ENCODE assay signal across 8 cellular contexts in genomic region chr1:151968058-151968457, GRCh38. TPM values are rescaled to one million over a fixed set of nuclear protein-coding genes. Genes with fewer than 3 reads are reported as not detected.
DNase-seq lines count a peak whose midpoint lies in the region; ATAC-seq and TF ChIP-seq lines count a peak whose summit lies in the region.

No MANE protein-coding gene starts in this region.

- no peak overlapping the region for H3K27ac ChIP-seq in BLaER1 treated with 17β-estradiol and CSF1 and Interleukin-3, amounts not matched to agents 10 nM and 100 nM
- H3K27ac ChIP-seq in SJSA1, result no peak overlapping the region

- H3K9me3 ChIP-seq in BLaER1 treated with 17β-estradiol and CSF1 and Interleukin-3, amounts not matched to agents 10 nM and 100 nM (replicated peaks in 1 of 11), result no peaks in the 10 kb centered on the region
- no peaks in the 10 kb centered on the region for H3K9me3 ChIP-seq in SJSA1 (replicated peaks)

- CTCF ChIA-PET in HEK293T (lab: Yijun Ruan, JAX), result interaction anchor here (0.7 to 7.9 kb wide), 20 partner anchors 9 to 69 kb away, joined by 3 to 98 read pairs (median 6); partner anchors contain the start of genes S100A10 and THEM4

- POLR2A ChIA-PET in HEK293T (lab: Yijun Ruan, JAX), result interaction anchor here (0.7 to 4.6 kb wide), 7 partner anchors 15 to 85 kb away, joined by 3 to 45 read pairs (median 4); partner anchors contain the start of genes S100A10 and THEM4

- no peaks in the 10 kb centered on the region for H4K20me1 ChIP-seq in BLaER1 treated with 17β-estradiol and CSF1 and Interleukin-3, amounts not matched to agents 10 nM and 100 nM

- no peak overlapping the region for H3K9ac ChIP-seq in BLaER1 treated with 17β-estradiol and CSF1 and Interleukin-3, amounts not matched to agents 10 nM and 100 nM

- H3K4me3 ChIP-seq in BLaER1 treated with 17β-estradiol and CSF1 and Interleukin-3, amounts not matched to agents 10 nM and 100 nM, result no peak overlapping the region
- no peak overlapping the region for H3K4me3 ChIP-seq in SJSA1

- H3K27me3 ChIP-seq in BLaER1 treated with 17β-estradiol and CSF1 and Interleukin-3, amounts not matched to agents 10 nM and 100 nM, result no peaks in the 10 kb centered on the region
- no peaks in the 10 kb centered on the region for H3K27me3 ChIP-seq in SJSA1 (replicated peaks)

- peak; percentile 67 for DNase-seq in HEK293T (ENCODE audit: extremely low spot score)
- peak; percentile 51 to 63 for DNase-seq in SJSA1 (ENCODE audit: low read depth in 1 of 2, low spot score in 2 of 2)
- DNase-seq in amniotic epithelial cell (ENCODE audit: low read depth), result peak; percentile 57
- peak; percentile 70 for DNase-seq in islet precursor cell
- DNase-seq in stimulated activated naive CD8-positive, alpha-beta T cell treated with anti-CD3 and anti-CD28 coated beads, Interleukin-15, Interleukin-2, amounts not matched to agents 100 U/mL and 50 U/mL, for 24 hours, result peak; percentile 52
- no peak for DNase-seq in NCI-H2081 treated with DMSO at 0.1 percent for 48 hours (lab: John Stamatoyannopoulos, UW)
- DNase-seq in posterior vena cava (ENCODE audit: low spot score), result no peak

- H3K36me3 ChIP-seq in BLaER1 treated with 17β-estradiol and CSF1 and Interleukin-3, amounts not matched to agents 10 nM and 100 nM, result no peaks in the 10 kb centered on the region
- H3K36me3 ChIP-seq in SJSA1, result no peaks in the 10 kb centered on the region

- peak overlapping the region in 8 of 11 experiments; percentile 16 to 69 (median 33); a peak in 12 of 22 replicates for H3K4me2 ChIP-seq in BLaER1 treated with 17β-estradiol and CSF1 and Interleukin-3, amounts not matched to agents 10 nM and 100 nM

- intact Hi-C loops in posterior vena cava (cut with DNase I), result no loop called here

- ATAC-seq in stimulated activated naive CD8-positive, alpha-beta T cell treated with anti-CD3 and anti-CD28 coated beads, Interleukin-15, Interleukin-2, amounts not matched to agents 100 U/mL and 50 U/mL, for 24 hours, result peak; percentile 73

- peaks cover 4 to 56% (median 19%) of the 10 kb centered on the region in 10 experiments; a peak in 19 of 20 replicates for H3K4me1 ChIP-seq in BLaER1 treated with 17β-estradiol and CSF1 and Interleukin-3, amounts not matched to agents 10 nM and 100 nM
- peaks cover 10% of the 10 kb centered on the region for H3K4me1 ChIP-seq in SJSA1 (replicated peaks)

TF ChIP-seq in HEK293T, 16 proteins besides CTCF, POLR2A, EP300 and RAD21:
- TF ChIP-seq HDGF (IDR thresholded peaks at IDR 0.05; ENCODE audit: borderline replicate concordance) (no peak), ELF4 (IDR thresholded peaks at IDR 0.05) (no peak), ZNF384 (IDR thresholded peaks at IDR 0.05) (no peak)

RNA-seq across cellular contexts. Expression of gene S100A10, which starts 25.6 kb away (rescaled TPM):
- total RNA-seq in SJSA1 (2014; rRNA removed; shearing (Covaris generic)), result 90.2 and 151 TPM in 2 replicates
- 100 to 1,000 TPM; 244 to 281 TPM for total RNA-seq in posterior vena cava

RNA-seq across cellular contexts. Expression of gene THEM4, which starts 58.7 kb away (rescaled TPM):
- 7.5 and 9.5 TPM in 2 replicates for total RNA-seq in SJSA1 (2014; rRNA removed; shearing (Covaris generic))
- total RNA-seq in posterior vena cava, result 1 to 10 TPM; 9.4 to 9.8 TPM

Comparison
In these comparisons a context has a peak if more than half of its experiments do, and no peak if none do; other contexts are left out.
1. DNase-seq: peak in HEK293T (single experiment), SJSA1 (2 of 2), amniotic epithelial cell (single experiment), islet precursor cell (single experiment) and stimulated activated naive CD8-positive, alpha-beta T cell treated with anti-CD3 and anti-CD28 coated beads, Interleukin-15, Interleukin-2, amounts not matched to agents 100 U/mL and 50 U/mL, for 24 hours (single experiment); none in NCI-H2081 treated with DMSO at 0.1 percent for 48 hours (single experiment) and posterior vena cava (single experiment).